Comparison of ENCODE assay signal across 24 cellular contexts in genomic region chr3:12325594-12326295, GRCh38. TPM values are rescaled to one million over a fixed set of nuclear protein-coding genes. Genes with fewer than 3 reads are reported as not detected.
A peak's percentile ranks its signal among the peaks of the same experiment; 100 is the strongest.
DNase-seq lines count a peak whose midpoint lies in the region; ATAC-seq, FAIRE-seq and TF ChIP-seq lines count a peak whose summit lies in the region.
"Had no signal": no experiment of that assay in that cellular context is flagged by ENCODE, and none has a peak within 500 bp of the region (broad histone marks: within the 10 kb centered on the region; RNA-seq: fewer than 3 reads in every experiment).

No MANE protein-coding gene starts in this region.

- H3K36me3 Mint-ChIP-seq in activated T-helper 17 cell treated with anti-CD3 and anti-CD28 coated beads, Interleukin-2, amount 50 U/mL, for 72 hours (ENCODE audit: low read depth): no peaks in the 10 kb centered on the region
- H3K36me3 Mint-ChIP-seq: activated CD8-positive, alpha-beta memory T cell treated with anti-CD3 and anti-CD28 coated beads, Interleukin-2, amount 10 ng/mL, durations not matched to agents 7 days and 5 days had no signal

- H3K27ac ChIP-seq in neutrophil: peak overlapping the region; percentile 68
- H3K27ac ChIP-seq: esophagus muscularis mucosa, thyroid gland had no signal

- H3K9me3 Mint-ChIP-seq in activated T-helper 17 cell treated with anti-CD3 and anti-CD28 coated beads, Interleukin-2, amount 50 U/mL, for 72 hours: no peaks in the 10 kb centered on the region

- H3K27ac Mint-ChIP-seq in activated T-helper 17 cell treated with anti-CD3 and anti-CD28 coated beads, Interleukin-2, amount 50 U/mL, for 72 hours: no peak overlapping the region
- H3K27ac Mint-ChIP-seq: activated CD8-positive, alpha-beta memory T cell treated with anti-CD3 and anti-CD28 coated beads, Interleukin-2, amount 10 ng/mL, durations not matched to agents 7 days and 5 days had no signal

- H3K9me3 ChIP-seq in neutrophil: no peaks in the 10 kb centered on the region
- H3K9me3 ChIP-seq: esophagus muscularis mucosa, thyroid gland had no signal

- H3K27me3 Mint-ChIP-seq in activated T-helper 17 cell treated with anti-CD3 and anti-CD28 coated beads, Interleukin-2, amount 50 U/mL, for 72 hours: peaks cover 7% of the 10 kb centered on the region

- DNase-seq in CD1c-positive myeloid dendritic cell (ENCODE audit: extremely low spot score) (peak; percentile 85), NOMO-1 (lab: John Stamatoyannopoulos, UW; ENCODE audit: unreplicated experiment in 2 of 2) (peak; percentile 71 to 95), sciatic nerve (ENCODE audit: low spot score) (no peak)
- DNase-seq: activated CD4-positive, CD25-positive, alpha-beta regulatory T cell treated with anti-CD3 and anti-CD28 coated beads, Interleukin-2, amount 50 U/mL, for 72 hours; activated CD8-positive, alpha-beta memory T cell treated with anti-CD3 and anti-CD28 coated beads, Interleukin-2, amount 10 ng/mL, durations not matched to agents 7 days and 5 days; activated gamma-delta T cell treated with Interleukin-2 at 50 U/mL for 16 hours; central memory CD4-positive, alpha-beta T cell; effector CD4-positive, alpha-beta T cell; glutamatergic neuron; KBM-7; NCI-H1105; NCI-H526; nucleus accumbens; stimulated activated naive CD4-positive, alpha-beta T cell; T1000; thyroid gland had no signal

- H3K4me1 Mint-ChIP-seq in activated T-helper 17 cell treated with anti-CD3 and anti-CD28 coated beads, Interleukin-2, amount 50 U/mL, for 72 hours: no peaks in the 10 kb centered on the region

- ATAC-seq in GM19455 (IDR thresholded peaks at IDR 0.05; ENCODE audit: unreplicated experiment): no peak
- ATAC-seq in sciatic nerve: no peak
- ATAC-seq in activated T-helper 17 cell treated with anti-CD3 and anti-CD28 coated beads, Interleukin-2, amount 50 U/mL, for 72 hours (replicated peaks): no peak
- no peak for ATAC-seq in GM21526 (IDR thresholded peaks at IDR 0.05; ENCODE audit: low FRiP score, unreplicated experiment)
- ATAC-seq: activated CD8-positive, alpha-beta memory T cell treated with anti-CD3 and anti-CD28 coated beads, Interleukin-2, amount 10 ng/mL, durations not matched to agents 7 days and 5 days; left lobe of liver had no signal

- H3K4me3 Mint-ChIP-seq in activated T-helper 17 cell treated with anti-CD3 and anti-CD28 coated beads, Interleukin-2, amount 50 U/mL, for 72 hours: no peak overlapping the region
- H3K4me3 Mint-ChIP-seq: activated CD8-positive, alpha-beta memory T cell treated with anti-CD3 and anti-CD28 coated beads, Interleukin-2, amount 10 ng/mL, durations not matched to agents 7 days and 5 days had no signal

- H3K27me3 ChIP-seq in neutrophil: peaks cover 19% of the 10 kb centered on the region
- H3K27me3 ChIP-seq: esophagus muscularis mucosa, thyroid gland had no signal

- TF ChIP-seq CTCF in neutrophil (IDR thresholded peaks at IDR 0.05): no peak

- H3K4me1 ChIP-seq in neutrophil (ENCODE audit: control insufficient read depth in 1 of 2, insufficient read depth in 1 of 2, low read depth in 1 of 2, low read length in 1 of 2): peaks cover 61 to 62% of the 10 kb centered on the region in 2 experiments
- H3K4me1 ChIP-seq: esophagus muscularis mucosa, thyroid gland had no signal

- peak; percentile 95 for FAIRE-seq in colon (lab: Jason Lieb, UNC)
- FAIRE-seq: GM18507 had no signal

- H3K4me3 ChIP-seq in neutrophil (ENCODE audit: low read depth in 1 of 2, low read length in 1 of 2): no peak overlapping the region
- H3K4me3 ChIP-seq: esophagus muscularis mucosa, thyroid gland had no signal

- intact Hi-C loops in sciatic nerve (cut with DNase I): no loop called here

- H3K36me3 ChIP-seq in neutrophil: no peaks in the 10 kb centered on the region
- H3K36me3 ChIP-seq: esophagus muscularis mucosa, thyroid gland had no signal

RNA-seq across cellular contexts. Expression of gene PPARG, which starts 36.9 kb away (rescaled TPM):
- total RNA-seq in sciatic nerve: 37.8 TPM
- 10 to 100 TPM in 1 of 2 donors, 1 to 10 TPM in 1; 1.5 to 18.3 TPM for total RNA-seq in activated T-helper 17 cell treated with anti-CD3 and anti-CD28 coated beads, Interleukin-2, amount 50 U/mL, for 72 hours
